ENCODE assay signal across 1 cellular context in the genomic region with DNA sequence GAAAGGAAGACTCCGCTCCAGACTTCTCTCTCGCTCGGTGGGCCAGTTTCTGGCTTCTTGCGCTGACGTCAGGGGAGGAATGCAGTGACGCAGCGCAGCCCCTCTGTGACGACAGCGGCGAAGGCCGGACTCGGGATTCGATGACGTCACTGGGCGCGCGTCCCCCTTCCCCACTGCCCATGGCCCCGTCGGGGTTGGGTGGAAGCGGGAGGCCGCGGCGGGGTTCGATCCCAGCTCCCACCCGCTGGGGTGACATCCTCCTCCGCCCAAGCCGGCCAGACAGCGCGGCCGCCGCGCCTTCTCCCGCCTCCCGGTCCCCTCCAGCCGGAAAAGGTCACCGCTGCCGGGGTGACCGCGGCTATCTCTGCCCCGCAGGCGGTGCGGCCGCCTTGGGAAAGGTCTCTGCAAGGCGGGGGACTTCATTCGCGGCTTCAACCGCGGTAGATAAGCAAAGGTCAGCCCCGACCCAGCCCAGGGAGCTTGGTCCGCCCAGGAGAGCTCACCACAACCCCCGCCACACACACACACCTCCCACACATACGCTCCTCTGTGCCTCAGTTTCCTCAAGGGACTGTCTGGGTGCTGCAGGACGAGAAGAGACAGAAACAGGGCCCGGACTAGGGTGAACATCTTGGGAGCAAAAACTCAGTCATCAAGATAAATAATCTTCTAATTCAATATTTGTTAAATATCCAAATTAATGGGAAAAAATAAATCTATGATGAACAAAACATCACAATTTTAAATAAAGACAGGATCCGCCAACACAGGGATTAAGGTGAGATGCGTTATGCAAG.
TF ChIP-seq lines count a peak whose summit lies in the region.

No MANE protein-coding gene starts in this region.

TF ChIP-seq in K562, 482 proteins besides CTCF, POLR2A, EP300 and RAD21 (continued from another document and continues in another):
- TF ChIP-seq, protein P1, sequence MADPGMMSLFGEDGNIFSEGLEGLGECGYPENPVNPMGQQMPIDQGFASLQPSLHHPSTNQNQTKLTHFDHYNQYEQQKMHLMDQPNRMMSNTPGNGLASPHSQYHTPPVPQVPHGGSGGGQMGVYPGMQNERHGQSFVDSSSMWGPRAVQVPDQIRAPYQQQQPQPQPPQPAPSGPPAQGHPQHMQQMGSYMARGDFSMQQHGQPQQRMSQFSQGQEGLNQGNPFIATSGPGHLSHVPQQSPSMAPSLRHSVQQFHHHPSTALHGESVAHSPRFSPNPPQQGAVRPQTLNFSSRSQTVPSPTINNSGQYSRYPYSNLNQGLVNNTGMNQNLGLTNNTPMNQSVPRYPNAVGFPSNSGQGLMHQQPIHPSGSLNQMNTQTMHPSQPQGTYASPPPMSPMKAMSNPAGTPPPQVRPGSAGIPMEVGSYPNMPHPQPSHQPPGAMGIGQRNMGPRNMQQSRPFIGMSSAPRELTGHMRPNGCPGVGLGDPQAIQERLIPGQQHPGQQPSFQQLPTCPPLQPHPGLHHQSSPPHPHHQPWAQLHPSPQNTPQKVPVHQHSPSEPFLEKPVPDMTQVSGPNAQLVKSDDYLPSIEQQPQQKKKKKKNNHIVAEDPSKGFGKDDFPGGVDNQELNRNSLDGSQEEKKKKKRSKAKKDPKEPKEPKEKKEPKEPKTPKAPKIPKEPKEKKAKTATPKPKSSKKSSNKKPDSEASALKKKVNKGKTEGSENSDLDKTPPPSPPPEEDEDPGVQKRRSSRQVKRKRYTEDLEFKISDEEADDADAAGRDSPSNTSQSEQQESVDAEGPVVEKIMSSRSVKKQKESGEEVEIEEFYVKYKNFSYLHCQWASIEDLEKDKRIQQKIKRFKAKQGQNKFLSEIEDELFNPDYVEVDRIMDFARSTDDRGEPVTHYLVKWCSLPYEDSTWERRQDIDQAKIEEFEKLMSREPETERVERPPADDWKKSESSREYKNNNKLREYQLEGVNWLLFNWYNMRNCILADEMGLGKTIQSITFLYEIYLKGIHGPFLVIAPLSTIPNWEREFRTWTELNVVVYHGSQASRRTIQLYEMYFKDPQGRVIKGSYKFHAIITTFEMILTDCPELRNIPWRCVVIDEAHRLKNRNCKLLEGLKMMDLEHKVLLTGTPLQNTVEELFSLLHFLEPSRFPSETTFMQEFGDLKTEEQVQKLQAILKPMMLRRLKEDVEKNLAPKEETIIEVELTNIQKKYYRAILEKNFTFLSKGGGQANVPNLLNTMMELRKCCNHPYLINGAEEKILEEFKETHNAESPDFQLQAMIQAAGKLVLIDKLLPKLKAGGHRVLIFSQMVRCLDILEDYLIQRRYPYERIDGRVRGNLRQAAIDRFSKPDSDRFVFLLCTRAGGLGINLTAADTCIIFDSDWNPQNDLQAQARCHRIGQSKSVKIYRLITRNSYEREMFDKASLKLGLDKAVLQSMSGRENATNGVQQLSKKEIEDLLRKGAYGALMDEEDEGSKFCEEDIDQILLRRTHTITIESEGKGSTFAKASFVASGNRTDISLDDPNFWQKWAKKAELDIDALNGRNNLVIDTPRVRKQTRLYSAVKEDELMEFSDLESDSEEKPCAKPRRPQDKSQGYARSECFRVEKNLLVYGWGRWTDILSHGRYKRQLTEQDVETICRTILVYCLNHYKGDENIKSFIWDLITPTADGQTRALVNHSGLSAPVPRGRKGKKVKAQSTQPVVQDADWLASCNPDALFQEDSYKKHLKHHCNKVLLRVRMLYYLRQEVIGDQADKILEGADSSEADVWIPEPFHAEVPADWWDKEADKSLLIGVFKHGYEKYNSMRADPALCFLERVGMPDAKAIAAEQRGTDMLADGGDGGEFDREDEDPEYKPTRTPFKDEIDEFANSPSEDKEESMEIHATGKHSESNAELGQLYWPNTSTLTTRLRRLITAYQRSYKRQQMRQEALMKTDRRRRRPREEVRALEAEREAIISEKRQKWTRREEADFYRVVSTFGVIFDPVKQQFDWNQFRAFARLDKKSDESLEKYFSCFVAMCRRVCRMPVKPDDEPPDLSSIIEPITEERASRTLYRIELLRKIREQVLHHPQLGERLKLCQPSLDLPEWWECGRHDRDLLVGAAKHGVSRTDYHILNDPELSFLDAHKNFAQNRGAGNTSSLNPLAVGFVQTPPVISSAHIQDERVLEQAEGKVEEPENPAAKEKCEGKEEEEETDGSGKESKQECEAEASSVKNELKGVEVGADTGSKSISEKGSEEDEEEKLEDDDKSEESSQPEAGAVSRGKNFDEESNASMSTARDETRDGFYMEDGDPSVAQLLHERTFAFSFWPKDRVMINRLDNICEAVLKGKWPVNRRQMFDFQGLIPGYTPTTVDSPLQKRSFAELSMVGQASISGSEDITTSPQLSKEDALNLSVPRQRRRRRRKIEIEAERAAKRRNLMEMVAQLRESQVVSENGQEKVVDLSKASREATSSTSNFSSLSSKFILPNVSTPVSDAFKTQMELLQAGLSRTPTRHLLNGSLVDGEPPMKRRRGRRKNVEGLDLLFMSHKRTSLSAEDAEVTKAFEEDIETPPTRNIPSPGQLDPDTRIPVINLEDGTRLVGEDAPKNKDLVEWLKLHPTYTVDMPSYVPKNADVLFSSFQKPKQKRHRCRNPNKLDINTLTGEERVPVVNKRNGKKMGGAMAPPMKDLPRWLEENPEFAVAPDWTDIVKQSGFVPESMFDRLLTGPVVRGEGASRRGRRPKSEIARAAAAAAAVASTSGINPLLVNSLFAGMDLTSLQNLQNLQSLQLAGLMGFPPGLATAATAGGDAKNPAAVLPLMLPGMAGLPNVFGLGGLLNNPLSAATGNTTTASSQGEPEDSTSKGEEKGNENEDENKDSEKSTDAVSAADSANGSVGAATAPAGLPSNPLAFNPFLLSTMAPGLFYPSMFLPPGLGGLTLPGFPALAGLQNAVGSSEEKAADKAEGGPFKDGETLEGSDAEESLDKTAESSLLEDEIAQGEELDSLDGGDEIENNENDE (IDR thresholded peaks at IDR 0.05; ENCODE audit: low read depth, low read length): no peak
- TF ChIP-seq CBX2 (IDR thresholded peaks at IDR 0.05; ENCODE audit: insufficient read depth, low read length, poor library complexity, severe bottlenecking): no peak
- no peak for TF ChIP-seq POU5F1 (IDR thresholded peaks at IDR 0.05; ENCODE audit: borderline replicate concordance, low read depth, low read length, partially characterized antibody)
- TF ChIP-seq ZNF695 (CRISPR knock-in tag; IDR thresholded peaks at IDR 0.05): no peak
- TF ChIP-seq NFXL1 (CRISPR knock-in tag; IDR thresholded peaks at IDR 0.05): no peak
- TF ChIP-seq TCF3 (CRISPR knock-in tag; IDR thresholded peaks at IDR 0.05): peak; percentile 100
- TF ChIP-seq ZNF717 (CRISPR knock-in tag; IDR thresholded peaks at IDR 0.05): no peak
- peak; percentile 99 for TF ChIP-seq NCOR1 (IDR thresholded peaks at IDR 0.05)
- TF ChIP-seq EWSR1 (IDR thresholded peaks at IDR 0.05; ENCODE audit: borderline replicate concordance, low read depth, partially characterized antibody): no peak
- TF ChIP-seq, protein P2, sequence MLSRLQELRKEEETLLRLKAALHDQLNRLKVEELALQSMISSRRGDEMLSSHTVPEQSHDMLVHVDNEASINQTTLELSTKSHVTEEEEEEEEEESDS (CRISPR knock-in tag; IDR thresholded peaks at IDR 0.05): no peak
- peak; percentile 63; the same call in 1 of the 2 replicates for TF ChIP-seq ARID2 (IDR thresholded peaks at IDR 0.05)
- TF ChIP-seq, protein P3, sequence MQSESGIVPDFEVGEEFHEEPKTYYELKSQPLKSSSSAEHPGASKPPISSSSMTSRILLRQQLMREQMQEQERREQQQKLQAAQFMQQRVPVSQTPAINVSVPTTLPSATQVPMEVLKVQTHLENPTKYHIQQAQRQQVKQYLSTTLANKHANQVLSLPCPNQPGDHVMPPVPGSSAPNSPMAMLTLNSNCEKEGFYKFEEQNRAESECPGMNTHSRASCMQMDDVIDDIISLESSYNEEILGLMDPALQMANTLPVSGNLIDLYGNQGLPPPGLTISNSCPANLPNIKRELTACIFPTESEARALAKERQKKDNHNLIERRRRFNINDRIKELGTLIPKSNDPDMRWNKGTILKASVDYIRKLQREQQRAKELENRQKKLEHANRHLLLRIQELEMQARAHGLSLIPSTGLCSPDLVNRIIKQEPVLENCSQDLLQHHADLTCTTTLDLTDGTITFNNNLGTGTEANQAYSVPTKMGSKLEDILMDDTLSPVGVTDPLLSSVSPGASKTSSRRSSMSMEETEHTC (IDR thresholded peaks at IDR 0.05): 0 out of 2 replicates have a peak, but pooled peaks have one; percentile 43
- peak; percentile 98 for TF ChIP-seq EGR1 (conservative IDR thresholded peaks at IDR 0.05)
- TF ChIP-seq, protein P4, sequence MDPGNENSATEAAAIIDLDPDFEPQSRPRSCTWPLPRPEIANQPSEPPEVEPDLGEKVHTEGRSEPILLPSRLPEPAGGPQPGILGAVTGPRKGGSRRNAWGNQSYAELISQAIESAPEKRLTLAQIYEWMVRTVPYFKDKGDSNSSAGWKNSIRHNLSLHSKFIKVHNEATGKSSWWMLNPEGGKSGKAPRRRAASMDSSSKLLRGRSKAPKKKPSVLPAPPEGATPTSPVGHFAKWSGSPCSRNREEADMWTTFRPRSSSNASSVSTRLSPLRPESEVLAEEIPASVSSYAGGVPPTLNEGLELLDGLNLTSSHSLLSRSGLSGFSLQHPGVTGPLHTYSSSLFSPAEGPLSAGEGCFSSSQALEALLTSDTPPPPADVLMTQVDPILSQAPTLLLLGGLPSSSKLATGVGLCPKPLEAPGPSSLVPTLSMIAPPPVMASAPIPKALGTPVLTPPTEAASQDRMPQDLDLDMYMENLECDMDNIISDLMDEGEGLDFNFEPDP (CRISPR knock-in tag; IDR thresholded peaks at IDR 0.05): no peak; the same call in 1 of the 2 replicates
- TF ChIP-seq NR2F6 (CRISPR knock-in tag; IDR thresholded peaks at IDR 0.05): peak; percentile 90
- peak; percentile 78 for TF ChIP-seq GABPA (tag; conservative IDR thresholded peaks at IDR 0.05; ENCODE audit: low read depth)
- TF ChIP-seq, protein P5, sequence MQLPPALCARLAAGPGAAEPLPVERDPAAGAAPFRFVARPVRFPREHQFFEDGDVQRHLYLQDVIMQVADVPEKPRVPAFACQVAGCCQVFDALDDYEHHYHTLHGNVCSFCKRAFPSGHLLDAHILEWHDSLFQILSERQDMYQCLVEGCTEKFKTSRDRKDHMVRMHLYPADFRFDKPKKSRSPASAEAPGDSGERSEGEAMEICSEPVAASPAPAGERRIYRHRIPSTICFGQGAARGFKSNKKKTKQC (CRISPR knock-in tag; IDR thresholded peaks at IDR 0.05): peak; percentile 64; the same call in 1 of the 2 replicates
- TF ChIP-seq ZNF232 (CRISPR knock-in tag; IDR thresholded peaks at IDR 0.05): no peak
- TF ChIP-seq BRF1 (IDR thresholded peaks at IDR 0.05; ENCODE audit: borderline replicate concordance, extremely low read depth, insufficient read length): no peak
- TF ChIP-seq, protein P6, sequence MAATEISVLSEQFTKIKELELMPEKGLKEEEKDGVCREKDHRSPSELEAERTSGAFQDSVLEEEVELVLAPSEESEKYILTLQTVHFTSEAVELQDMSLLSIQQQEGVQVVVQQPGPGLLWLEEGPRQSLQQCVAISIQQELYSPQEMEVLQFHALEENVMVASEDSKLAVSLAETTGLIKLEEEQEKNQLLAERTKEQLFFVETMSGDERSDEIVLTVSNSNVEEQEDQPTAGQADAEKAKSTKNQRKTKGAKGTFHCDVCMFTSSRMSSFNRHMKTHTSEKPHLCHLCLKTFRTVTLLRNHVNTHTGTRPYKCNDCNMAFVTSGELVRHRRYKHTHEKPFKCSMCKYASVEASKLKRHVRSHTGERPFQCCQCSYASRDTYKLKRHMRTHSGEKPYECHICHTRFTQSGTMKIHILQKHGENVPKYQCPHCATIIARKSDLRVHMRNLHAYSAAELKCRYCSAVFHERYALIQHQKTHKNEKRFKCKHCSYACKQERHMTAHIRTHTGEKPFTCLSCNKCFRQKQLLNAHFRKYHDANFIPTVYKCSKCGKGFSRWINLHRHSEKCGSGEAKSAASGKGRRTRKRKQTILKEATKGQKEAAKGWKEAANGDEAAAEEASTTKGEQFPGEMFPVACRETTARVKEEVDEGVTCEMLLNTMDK (IDR thresholded peaks at IDR 0.05; ENCODE audit: borderline replicate concordance, insufficient read depth, low read depth, low read length, poor library complexity, severe bottlenecking): no peak
- peak; percentile 69; the same call in 1 of the 2 replicates for TF ChIP-seq ELF2 (CRISPR knock-in tag; IDR thresholded peaks at IDR 0.05)
- peak in 1 of 2 experiments; percentile 82; a peak in 2 of 4 replicates for TF ChIP-seq SIN3A (IDR thresholded peaks at IDR 0.05; ENCODE audit: borderline replicate concordance in 2 of 2, control insufficient read depth in 1 of 2, low read depth in 2 of 2, low read length in 2 of 2)
- peak; percentile 100 for TF ChIP-seq ATF7 (IDR thresholded peaks at IDR 0.05)
- peak; percentile 96 for TF ChIP-seq HLTF (IDR thresholded peaks at IDR 0.05)
- TF ChIP-seq CXXC5 (CRISPR knock-in tag; IDR thresholded peaks at IDR 0.05): peak; percentile 100
- TF ChIP-seq ZNF668 (CRISPR knock-in tag; IDR thresholded peaks at IDR 0.05): no peak
- TF ChIP-seq PHF8 (IDR thresholded peaks at IDR 0.05; ENCODE audit: borderline replicate concordance, low read length): peak; percentile 83; the same call in 1 of the 2 replicates
- TF ChIP-seq ZNF212 (CRISPR knock-in tag; IDR thresholded peaks at IDR 0.05): no peak
- peak; percentile 100 for TF ChIP-seq CBFB (CRISPR knock-in tag; IDR thresholded peaks at IDR 0.05)
- TF ChIP-seq NFE2L1 (tag; IDR thresholded peaks at IDR 0.05; ENCODE audit: borderline replicate concordance, low read depth): no peak
- TF ChIP-seq, protein P7, sequence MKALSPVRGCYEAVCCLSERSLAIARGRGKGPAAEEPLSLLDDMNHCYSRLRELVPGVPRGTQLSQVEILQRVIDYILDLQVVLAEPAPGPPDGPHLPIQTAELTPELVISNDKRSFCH (CRISPR knock-in tag; IDR thresholded peaks at IDR 0.05): no peak
- TF ChIP-seq, protein P7 (tag; IDR thresholded peaks at IDR 0.05): peak; percentile 100
- TF ChIP-seq SMARCA4 (IDR thresholded peaks at IDR 0.05): peak; percentile 99
- TF ChIP-seq KAT8 (IDR thresholded peaks at IDR 0.05; ENCODE audit: low read depth): no peak
- TF ChIP-seq ZNF644 (tag; IDR thresholded peaks at IDR 0.05; ENCODE audit: low read depth): peak; percentile 86
- 0 out of 2 replicates have a peak, but pooled peaks have one; percentile 80 for TF ChIP-seq ELF4 (CRISPR knock-in tag; IDR thresholded peaks at IDR 0.05)
- no peak for TF ChIP-seq NFATC3 (IDR thresholded peaks at IDR 0.05)
- peak; percentile 99 for TF ChIP-seq CREB1 (IDR thresholded peaks at IDR 0.05)
- peak; percentile 99 for TF ChIP-seq CREB1 (CRISPR knock-in tag; IDR thresholded peaks at IDR 0.05)
- TF ChIP-seq, protein P8, sequence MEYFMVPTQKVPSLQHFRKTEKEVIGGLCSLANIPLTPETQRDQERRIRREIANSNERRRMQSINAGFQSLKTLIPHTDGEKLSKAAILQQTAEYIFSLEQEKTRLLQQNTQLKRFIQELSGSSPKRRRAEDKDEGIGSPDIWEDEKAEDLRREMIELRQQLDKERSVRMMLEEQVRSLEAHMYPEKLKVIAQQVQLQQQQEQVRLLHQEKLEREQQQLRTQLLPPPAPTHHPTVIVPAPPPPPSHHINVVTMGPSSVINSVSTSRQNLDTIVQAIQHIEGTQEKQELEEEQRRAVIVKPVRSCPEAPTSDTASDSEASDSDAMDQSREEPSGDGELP (CRISPR knock-in tag; IDR thresholded peaks at IDR 0.05; ENCODE audit: borderline replicate concordance): peak; percentile 93
- TF ChIP-seq MTA1 (IDR thresholded peaks at IDR 0.05; ENCODE audit: borderline replicate concordance): peak; percentile 95
- TF ChIP-seq SMARCB1 (IDR thresholded peaks at IDR 0.05; ENCODE audit: insufficient read length, low read depth): no peak
